Comparison of ENCODE assay signal across 9 cellular contexts in genomic region chr20:3405696-3406358, GRCh38. TPM values are rescaled to one million over a fixed set of nuclear protein-coding genes. Genes with fewer than 3 reads are reported as not detected.
DNase-seq lines count a peak whose midpoint lies in the region; ATAC-seq, FAIRE-seq and TF ChIP-seq lines count a peak whose summit lies in the region.
"Had no signal": no experiment of that assay in that cellular context is flagged by ENCODE, and none has a peak within 500 bp of the region (broad histone marks: within the 10 kb centered on the region; RNA-seq: fewer than 3 reads in every experiment).

No MANE protein-coding gene starts in this region.

- H3K9me3 ChIP-seq in body of pancreas (no peaks in the 10 kb centered on the region), kidney (ENCODE audit: control insufficient read depth in 1 of 2, low read length in 2 of 2) (no peaks in the 10 kb centered on the region), stomach smooth muscle (ENCODE audit: control insufficient read depth in 2 of 2, low read length in 2 of 2) (no peaks in the 10 kb centered on the region), Peyer's patch (no peaks in the 10 kb centered on the region)

- H3K4me1 ChIP-seq in body of pancreas: peaks cover 24% of the 10 kb centered on the region
- H3K4me1 ChIP-seq in kidney (ENCODE audit: control insufficient read depth in 1 of 2, insufficient read depth in 1 of 2, low read depth in 1 of 2, low read length in 2 of 2): peaks cover 0 to 4% of the 10 kb centered on the region in 2 donors
- peaks cover 10% of the 10 kb centered on the region for H3K4me1 ChIP-seq in stomach smooth muscle (ENCODE audit: control insufficient read depth, insufficient read depth, low read length)
- peaks cover 0 to 14% (median 2%) of the 10 kb centered on the region in 4 donors for H3K4me1 ChIP-seq in Peyer's patch

- H3K27me3 Mint-ChIP-seq in T-helper 1 cell treated with Interleukin-12 subunit alpha and Interleukin-12 subunit beta and Interleukin-4 antibody, amounts not matched to agents 30 μg/mL and 1 μg/mL, for 36 hours (ENCODE audit: low read depth): peaks cover 28% of the 10 kb centered on the region

- H3K4me3 ChIP-seq in body of pancreas (no peak overlapping the region), kidney (ENCODE audit: low read length in 2 of 2) (peak overlapping the region; percentile 97 to 98), stomach smooth muscle (ENCODE audit: low read length in 2 of 2) (peak overlapping the region; percentile 74 to 92), Peyer's patch (peak overlapping the region in 2 of 4 donors; percentile 84 to 86)

- no peak for ATAC-seq in body of pancreas

- no peak overlapping the region for H3K27ac Mint-ChIP-seq in T-helper 1 cell treated with Interleukin-12 subunit alpha and Interleukin-12 subunit beta and Interleukin-4 antibody, amounts not matched to agents 30 μg/mL and 1 μg/mL, for 36 hours

- TF ChIP-seq POLR2A in body of pancreas (IDR thresholded peaks at IDR 0.05): no peak
- no peak for TF ChIP-seq POLR2A in Peyer's patch (IDR thresholded peaks at IDR 0.05)

- intact Hi-C loops in body of pancreas (cut with DNase I) (no loop called here), kidney (cut with DNase I) (no loop called here)

- 17 to 37% methylated on average over 3 of the region's 3 CpGs for WGBS in body of pancreas, 2 donors

- peak overlapping the region; percentile 84 to 94 (median 90) for H3K27ac ChIP-seq in body of pancreas
- H3K27ac ChIP-seq in kidney (ENCODE audit: low read depth in 2 of 2, low read length in 2 of 2): peak overlapping the region; percentile 87 to 94
- H3K27ac ChIP-seq in stomach smooth muscle (ENCODE audit: low read length): peak overlapping the region; percentile 80
- no peak overlapping the region for H3K27ac ChIP-seq in Peyer's patch

- DNase-seq in T-helper 1 cell (no peak), body of pancreas (no peak), kidney (no peak), amniotic stem cell (lab: John Stamatoyannopoulos, UW) (no peak), NCI-H526 treated with DMSO at 0.1 percent for 48 hours (lab: John Stamatoyannopoulos, UW) (no peak), Peyer's patch (no peak)
- DNase-seq: 8988T had no signal

- peak overlapping the region; percentile 85 for H3K4me3 Mint-ChIP-seq in T-helper 1 cell treated with Interleukin-12 subunit alpha and Interleukin-12 subunit beta and Interleukin-4 antibody, amounts not matched to agents 30 μg/mL and 1 μg/mL, for 36 hours

- no peak for FAIRE-seq in kidney (lab: Jason Lieb, UNC)

- H3K36me3 Mint-ChIP-seq in T-helper 1 cell treated with Interleukin-12 subunit alpha and Interleukin-12 subunit beta and Interleukin-4 antibody, amounts not matched to agents 30 μg/mL and 1 μg/mL, for 36 hours (ENCODE audit: low read depth): peaks cover 4% of the 10 kb centered on the region

- peaks cover 28% of the 10 kb centered on the region for H3K4me1 Mint-ChIP-seq in T-helper 1 cell treated with Interleukin-12 subunit alpha and Interleukin-12 subunit beta and Interleukin-4 antibody, amounts not matched to agents 30 μg/mL and 1 μg/mL, for 36 hours (ENCODE audit: low read depth)

- H3K27me3 ChIP-seq in body of pancreas: no peaks in the 10 kb centered on the region
- H3K27me3 ChIP-seq in stomach smooth muscle (ENCODE audit: control insufficient read depth in 1 of 2, insufficient read depth in 2 of 2, low read length in 2 of 2): no peaks in the 10 kb centered on the region
- H3K27me3 ChIP-seq in Peyer's patch: no peaks in the 10 kb centered on the region

- H3K9ac ChIP-seq in kidney (ENCODE audit: low read length in 2 of 2) (peak overlapping the region; percentile 94 to 98), stomach smooth muscle (ENCODE audit: low read length in 2 of 2) (peak overlapping the region; percentile 82 to 88)

- H3K36me3 ChIP-seq in body of pancreas (replicated peaks in 1 of 2; ENCODE audit: insufficient read depth in 1 of 2, low read depth in 2 of 2) (no peaks in the 10 kb centered on the region), kidney (ENCODE audit: control insufficient read depth in 1 of 2, insufficient read depth in 2 of 2, low read length in 2 of 2) (no peaks in the 10 kb centered on the region), stomach smooth muscle (ENCODE audit: control insufficient read depth in 2 of 2, insufficient read depth in 2 of 2, low read length in 2 of 2) (no peaks in the 10 kb centered on the region), Peyer's patch (no peaks in the 10 kb centered on the region)

- TF ChIP-seq CTCF in body of pancreas (IDR thresholded peaks at IDR 0.05): no peak
- TF ChIP-seq CTCF in kidney (IDR thresholded peaks at IDR 0.05; ENCODE audit: borderline replicate concordance, extremely low read depth, insufficient read depth): no peak
- TF ChIP-seq CTCF in Peyer's patch (IDR thresholded peaks at IDR 0.05): no peak

- H3K9me3 Mint-ChIP-seq in T-helper 1 cell treated with Interleukin-12 subunit alpha and Interleukin-12 subunit beta and Interleukin-4 antibody, amounts not matched to agents 30 μg/mL and 1 μg/mL, for 36 hours: no peaks in the 10 kb centered on the region

RNA-seq across cellular contexts. Expression of gene DNAAF9, which starts 1.6 kb away (rescaled TPM):
- 10 to 100 TPM; 10.1 to 13.2 TPM for total RNA-seq in body of pancreas
- total RNA-seq in kidney: 25.2 TPM
- polyA plus RNA-seq in kidney (ENCODE audit: insufficient read depth, low read depth, low replicate concordance): 7.3 TPM
- total RNA-seq in Peyer's patch: 10 to 100 TPM in 2 of 4 donors, 1 to 10 TPM in 2; 6.5 to 12.1 (median 9.1) TPM

Comparison
In these comparisons a context has a peak if more than half of its experiments do, and no peak if none do; other contexts are left out.
1. H3K27ac ChIP-seq: peak in body of pancreas (4 of 4), kidney (2 of 2) and stomach smooth muscle (single experiment); none in Peyer's patch (0 of 4).
2. H3K4me3 ChIP-seq: peak in kidney (2 of 2) and stomach smooth muscle (2 of 2); none in body of pancreas (0 of 2).